ENCODE assay signal across 5 cellular contexts in genomic region chr9:37097294-37097693, GRCh38.
"Had no signal": no experiment of that assay in that cellular context is flagged by ENCODE, and none has a peak within 500 bp of the region (broad histone marks: within the 10 kb centered on the region; RNA-seq: fewer than 3 reads in every experiment).

No MANE protein-coding gene starts in this region.

- H3K4me3 ChIP-seq: GM23338, K562 had no signal

- H2AFZ ChIP-seq: GM23338 had no signal

- H3K4me2 ChIP-seq: GM23338 had no signal

- H3K9me3 Mint-ChIP-seq: GM23338, H9 had no signal

- DNase-seq: H9, HCEC 1CT, KG1 had no signal

- H3K4me3 Mint-ChIP-seq: GM23338, H9 had no signal

- H3K27ac Mint-ChIP-seq: GM23338, H9 had no signal
